ENCODE assay signal across 19 cellular contexts in the genomic region with DNA sequence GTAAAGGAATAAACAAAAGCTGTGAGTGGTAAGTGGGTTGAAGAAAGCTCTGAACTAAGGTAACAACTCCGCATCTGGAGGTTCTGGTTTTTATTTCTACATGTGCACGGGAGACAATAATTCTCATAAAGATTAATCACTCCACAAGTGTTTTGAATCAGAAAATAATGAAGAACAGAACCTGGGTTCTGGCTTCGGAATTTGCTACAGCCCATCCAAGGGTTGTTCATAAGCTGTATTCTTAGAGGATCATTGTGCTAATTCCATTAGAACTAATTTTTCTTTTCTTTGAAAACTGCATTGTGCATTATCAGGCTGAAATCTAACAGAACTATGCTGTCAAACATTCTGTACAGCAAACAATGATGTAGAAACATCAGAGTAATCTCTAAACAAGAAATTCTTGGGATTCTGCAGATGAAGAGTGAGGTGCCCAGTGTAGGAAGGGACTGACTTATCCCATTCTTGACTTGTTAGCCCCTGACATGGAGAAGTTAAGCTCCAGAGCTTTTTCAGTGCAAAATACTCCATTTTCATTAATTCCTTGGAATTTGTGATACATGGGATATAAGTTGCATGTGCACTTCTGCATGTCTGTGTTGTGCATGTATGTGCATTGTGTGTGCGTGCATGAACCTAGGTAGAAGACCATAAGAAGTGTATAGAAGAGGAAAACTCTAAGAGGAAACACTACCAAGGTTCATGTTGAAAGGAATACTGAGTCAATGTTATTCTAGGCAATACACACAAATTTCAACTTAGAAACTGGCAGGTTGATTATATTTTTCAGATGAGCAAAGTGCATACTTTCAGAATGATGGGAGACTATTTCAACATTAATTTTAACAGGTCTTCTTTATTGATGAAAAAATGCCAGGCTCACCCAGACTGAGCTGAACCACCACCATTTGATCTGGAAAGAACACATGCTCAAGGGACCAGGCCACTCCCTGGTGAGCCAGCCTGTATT.
DNase-seq lines count a peak whose midpoint lies in the region; ATAC-seq and TF ChIP-seq lines count a peak whose summit lies in the region.
"Had no signal": no experiment of that assay in that cellular context is flagged by ENCODE, and none has a peak within 500 bp of the region (broad histone marks: within the 10 kb centered on the region; RNA-seq: fewer than 3 reads in every experiment).

No MANE protein-coding gene starts in this region.

- in situ Hi-C loops in G401 (cut with HindIII; ENCODE audit: low sequenced_read_pairs), result no loop called here

- no peak for DNase-seq in left ventricle myocardium superior
- DNase-seq in right atrium auricular region (ENCODE audit: low spot score), result no peak
- peak; percentile 35 for DNase-seq in choroid plexus epithelial cell (ENCODE audit: low read depth)
- peak; percentile 60 for DNase-seq in iris pigment epithelial cell (ENCODE audit: low read depth)
- no peak for DNase-seq in G401 (ENCODE audit: low spot score)
- no peak for DNase-seq in SKM-1 treated with dmso at 0.1 percent for 144 hours (lab: John Stamatoyannopoulos, UW; ENCODE audit: unreplicated experiment)
- no peak for DNase-seq in DMS 273 (lab: John Stamatoyannopoulos, UW; ENCODE audit: unreplicated experiment)
- DNase-seq in T1000 (lab: John Stamatoyannopoulos, UW), result no peak
- DNase-seq: Caco-2; CD4-positive, CD25-positive, alpha-beta regulatory T cell; DMS153; KBM-7; MV-4-11; NCI-H1694 treated with DMSO at 0.1 percent for 48 hours; NCI-H510A treated with DMSO at 0.1 percent for 48 hours; NCI-H774 had no signal

- H3K4me3 ChIP-seq in right atrium auricular region (no peak overlapping the region), choroid plexus epithelial cell (ENCODE audit: low read depth, low read length) (no peak overlapping the region)
- H3K4me3 ChIP-seq: GM12878, HAP-1 had no signal

- intact Hi-C loops in left ventricle myocardium superior (cut with micrococcal nuclease), result no loop called here

- no peaks in the 10 kb centered on the region for H3K27me3 ChIP-seq in right atrium auricular region

- H3K4me1 ChIP-seq in right atrium auricular region, result no peaks in the 10 kb centered on the region
- H3K4me1 ChIP-seq: Caco-2, HAP-1 had no signal

- TF ChIP-seq CTCF in right atrium auricular region (IDR thresholded peaks at IDR 0.05) (no peak), choroid plexus epithelial cell (conservative IDR thresholded peaks at IDR 0.05; ENCODE audit: low read depth, low read length) (no peak)

- H3K27ac ChIP-seq in right atrium auricular region, result no peak overlapping the region

- H3K36me3 ChIP-seq in right atrium auricular region, result no peaks in the 10 kb centered on the region
- H3K36me3 ChIP-seq: HAP-1 had no signal

- peak; percentile 18 for ATAC-seq in left ventricle myocardium superior
- ATAC-seq: GM12878, HepG2 had no signal

- no peaks in the 10 kb centered on the region for H3K9me3 ChIP-seq in right atrium auricular region
- H3K9me3 ChIP-seq: Caco-2, HAP-1 had no signal

Comparison
In these comparisons a context has a peak if more than half of its experiments do, and no peak if none do; other contexts are left out.
1. DNase-seq: peak in choroid plexus epithelial cell (single experiment) and iris pigment epithelial cell (single experiment); none in left ventricle myocardium superior (single experiment), right atrium auricular region (single experiment), G401 (single experiment), SKM-1 treated with dmso at 0.1 percent for 144 hours (single experiment), DMS 273 (single experiment) and T1000 (single experiment).